ENCODE assay signal across 15 cellular contexts in genomic region chrX:17580529-17581155, GRCh38.
DNase-seq lines count a peak whose midpoint lies in the region; ATAC-seq and TF ChIP-seq lines count a peak whose summit lies in the region.
"Had no signal": no experiment of that assay in that cellular context is flagged by ENCODE, and none has a peak within 500 bp of the region (broad histone marks: within the 10 kb centered on the region; RNA-seq: fewer than 3 reads in every experiment).

No MANE protein-coding gene starts in this region.

- peak overlapping the region; percentile 32 for H3K27ac ChIP-seq in smooth muscle cell (ENCODE audit: low read depth)
- H3K27ac ChIP-seq: colonic mucosa, SJSA1 had no signal

- WGBS in smooth muscle cell (ENCODE audit: low lambda C conversion rate), result 45% methylated on average over 7 of the region's 7 CpGs

- H3K4me1 Mint-ChIP-seq in activated T-helper 2 cell treated with anti-CD3 and anti-CD28 coated beads, Interferon-gamma antibody, Interleukin-2, Interleukin-4, amounts not matched to agents 10 μg/mL and 5 μg/mL and 100 μg/mL, durations not matched to agents 14 hours and 24 hours and 36 hours (ENCODE audit: low read depth), result no peaks in the 10 kb centered on the region

- H2AFZ ChIP-seq in smooth muscle cell (ENCODE audit: low read depth), result no peak overlapping the region

- no peaks in the 10 kb centered on the region for H3F3A ChIP-seq in smooth muscle cell (ENCODE audit: low read depth)

- no peaks in the 10 kb centered on the region for H3K27me3 ChIP-seq in smooth muscle cell (ENCODE audit: low read depth)
- H3K27me3 ChIP-seq: colonic mucosa, SJSA1 had no signal

- DNase-seq in cardiac fibroblast (ENCODE audit: low read depth in 2 of 2), result peak; percentile 76 to 83
- DNase-seq in iPS-NIHi7 (ENCODE audit: extremely low spot score), result peak; percentile 29
- no peak for DNase-seq in smooth muscle cell (lab: John Stamatoyannopoulos, UW; ENCODE audit: unreplicated experiment)
- DNase-seq in NCI-H2029 (lab: John Stamatoyannopoulos, UW), result no peak
- DNase-seq in stimulated activated CD8-positive, alpha-beta memory T cell treated with anti-CD3 and anti-CD28 coated beads, Interleukin-4, amount 100 ng/mL, for 48 hours, result no peak
- DNase-seq in activated T-helper 2 cell treated with anti-CD3 and anti-CD28 coated beads, Interferon-gamma antibody, Interleukin-2, Interleukin-4, amounts not matched to agents 10 μg/mL and 5 μg/mL and 100 μg/mL, durations not matched to agents 14 hours and 24 hours and 36 hours (ENCODE audit: low spot score), result no peak
- DNase-seq: activated CD4-positive, alpha-beta T cell treated with anti-CD3 and anti-CD28 coated beads for 1 hour; activated effector memory CD4-positive, alpha-beta T cell treated with Interleukin-2 at 50 U/mL for 16 hours; colonic mucosa; midbrain; MM.1S; NCI-H510A had no signal

- no peaks in the 10 kb centered on the region for H3K36me3 ChIP-seq in smooth muscle cell (ENCODE audit: low read depth)
- H3K36me3 ChIP-seq: colonic mucosa, SJSA1 had no signal

- H3K4me3 ChIP-seq in cardiac fibroblast (replicated peaks in 1 of 2; ENCODE audit: low read depth in 2 of 2, low read length in 2 of 2) (no peak overlapping the region), smooth muscle cell (no peak overlapping the region)
- H3K4me3 ChIP-seq: colonic mucosa, SJSA1 had no signal

- H3K9me3 Mint-ChIP-seq in activated T-helper 2 cell treated with anti-CD3 and anti-CD28 coated beads, Interferon-gamma antibody, Interleukin-2, Interleukin-4, amounts not matched to agents 10 μg/mL and 5 μg/mL and 100 μg/mL, durations not matched to agents 14 hours and 24 hours and 36 hours, result no peaks in the 10 kb centered on the region

- no peak overlapping the region for H3K27ac Mint-ChIP-seq in activated T-helper 2 cell treated with anti-CD3 and anti-CD28 coated beads, Interferon-gamma antibody, Interleukin-2, Interleukin-4, amounts not matched to agents 10 μg/mL and 5 μg/mL and 100 μg/mL, durations not matched to agents 14 hours and 24 hours and 36 hours

- TF ChIP-seq CTCF in cardiac fibroblast (IDR thresholded peaks at IDR 0.05; ENCODE audit: low read depth, low read length) (no peak), smooth muscle cell (IDR thresholded peaks at IDR 0.05; ENCODE audit: borderline replicate concordance, insufficient read depth, poor library complexity, severe bottlenecking) (no peak)

- H3K9ac ChIP-seq in smooth muscle cell (ENCODE audit: low read depth), result no peak overlapping the region

- H3K4me2 ChIP-seq in smooth muscle cell, result peak overlapping the region; percentile 8

- intact Hi-C loops in activated T-helper 2 cell treated with anti-CD3 and anti-CD28 coated beads, Interferon-gamma antibody, Interleukin-2, Interleukin-4, amounts not matched to agents 10 μg/mL and 5 μg/mL and 100 μg/mL, durations not matched to agents 14 hours and 24 hours and 36 hours (cut with micrococcal nuclease), result no loop called here

- peak; percentile 39 for ATAC-seq in GM19463 (IDR thresholded peaks at IDR 0.05; ENCODE audit: unreplicated experiment)
- ATAC-seq in HG02610 (IDR thresholded peaks at IDR 0.05; ENCODE audit: unreplicated experiment), result no peak

- H4K20me1 ChIP-seq in smooth muscle cell (ENCODE audit: low read depth), result no peaks in the 10 kb centered on the region

- no peaks in the 10 kb centered on the region for H3K9me3 ChIP-seq in smooth muscle cell (replicated peaks; ENCODE audit: low read depth)
- H3K9me3 ChIP-seq: colonic mucosa, SJSA1 had no signal

- no peak overlapping the region for H3K4me3 Mint-ChIP-seq in activated T-helper 2 cell treated with anti-CD3 and anti-CD28 coated beads, Interferon-gamma antibody, Interleukin-2, Interleukin-4, amounts not matched to agents 10 μg/mL and 5 μg/mL and 100 μg/mL, durations not matched to agents 14 hours and 24 hours and 36 hours (ENCODE audit: low read depth)

- no peaks in the 10 kb centered on the region for H3K4me1 ChIP-seq in smooth muscle cell (ENCODE audit: low read depth)
- H3K4me1 ChIP-seq: colonic mucosa had no signal

- peaks cover 7% of the 10 kb centered on the region for H3K27me3 Mint-ChIP-seq in activated T-helper 2 cell treated with anti-CD3 and anti-CD28 coated beads, Interferon-gamma antibody, Interleukin-2, Interleukin-4, amounts not matched to agents 10 μg/mL and 5 μg/mL and 100 μg/mL, durations not matched to agents 14 hours and 24 hours and 36 hours (ENCODE audit: low read depth)

- H3K36me3 Mint-ChIP-seq in activated T-helper 2 cell treated with anti-CD3 and anti-CD28 coated beads, Interferon-gamma antibody, Interleukin-2, Interleukin-4, amounts not matched to agents 10 μg/mL and 5 μg/mL and 100 μg/mL, durations not matched to agents 14 hours and 24 hours and 36 hours (ENCODE audit: low read depth), result no peaks in the 10 kb centered on the region

- peaks cover 8% of the 10 kb centered on the region for H3K79me2 ChIP-seq in smooth muscle cell (ENCODE audit: low read depth)

Comparison
In these comparisons a context has a peak if more than half of its experiments do, and no peak if none do; other contexts are left out.
1. DNase-seq: peak in cardiac fibroblast (2 of 2) and iPS-NIHi7 (single experiment); none in smooth muscle cell (single experiment), NCI-H2029 (single experiment), stimulated activated CD8-positive, alpha-beta memory T cell treated with anti-CD3 and anti-CD28 coated beads, Interleukin-4, amount 100 ng/mL, for 48 hours (single experiment) and activated T-helper 2 cell treated with anti-CD3 and anti-CD28 coated beads, Interferon-gamma antibody, Interleukin-2, Interleukin-4, amounts not matched to agents 10 μg/mL and 5 μg/mL and 100 μg/mL, durations not matched to agents 14 hours and 24 hours and 36 hours (single experiment).